In genomic region chr10:103120977-103121735, GRCh38 we compare ENCODE assay signal across 14 cellular contexts.
DNase-seq lines count a peak whose midpoint lies in the region; ATAC-seq, FAIRE-seq and TF ChIP-seq lines count a peak whose summit lies in the region.
"Had no signal": no experiment of that assay in that cellular context is flagged by ENCODE, and none has a peak within 500 bp of the region (broad histone marks: within the 10 kb centered on the region; RNA-seq: fewer than 3 reads in every experiment).

No MANE protein-coding gene starts in this region.

- H3K79me2 ChIP-seq in HepG2 (ENCODE audit: insufficient read depth, low read length) = peaks cover 49% of the 10 kb centered on the region

- FAIRE-seq in HepG2 (lab: Jason Lieb, UNC) = peak; percentile 64
- no peak for FAIRE-seq in GM12892 (lab: Jason Lieb, UNC)
- FAIRE-seq: GM12891 had no signal

- H3K9ac ChIP-seq in HepG2 (ENCODE audit: insufficient read depth, low read depth, low read length) = no peak overlapping the region

- CTCF ChIA-PET in HepG2 (lab: Yijun Ruan, JAX; ENCODE audit: low intra/inter-chr PET ratio, low total read pairs) = no interaction called here

- TF ChIP-seq RAD21 in HepG2 (CRISPR knock-in tag; IDR thresholded peaks at IDR 0.05) = no peak

- TF ChIP-seq CTCF in LNCaP clone FGC (IDR thresholded peaks at IDR 0.05; ENCODE audit: control insufficient read depth, extremely low read depth, insufficient read depth) (no peak), HepG2 (CRISPR knock-in tag; IDR thresholded peaks at IDR 0.05) (no peak), tibial artery (IDR thresholded peaks at IDR 0.05) (no peak)

- H3K4me3 ChIP-seq in LNCaP clone FGC (ENCODE audit: low read depth, low read length) (no peak overlapping the region), HepG2 (replicated peaks in 1 of 3; ENCODE audit: insufficient read depth in 1 of 3, low read depth in 2 of 3, low read length in 3 of 3) (peak overlapping the region in 1 of 3 experiments; percentile 17; a peak in 2 of 6 replicates), tibial artery (no peak overlapping the region)

- in situ Hi-C loops in HepG2 (cut with HindIII; ENCODE audit: extremely low pct_ligation_motif_present, low pct_unique_long_range_greater_than_20kb) = loop anchor here (10.0 kb wide), 1 partner anchor 124 kb away; the partner anchor contains the start of gene RPEL1

- POLR2A ChIA-PET in HepG2 (lab: Yijun Ruan, JAX) = interaction anchor here (3.6 kb wide), 1 partner anchor 71 kb away, joined by 10 read pairs; the partner anchor contains the start of gene NT5C2

- no peaks in the 10 kb centered on the region for H4K20me1 ChIP-seq in HepG2 (ENCODE audit: insufficient read depth, low read length)

- H3K36me3 ChIP-seq in HepG2 (replicated peaks in 1 of 2; ENCODE audit: control insufficient read depth in 1 of 2, insufficient read depth in 2 of 2, low read length in 2 of 2) (peaks cover 0 to 3% of the 10 kb centered on the region in 2 experiments; a peak in 2 of 5 replicates), tibial artery (no peaks in the 10 kb centered on the region)

- peak; percentile 95 for ATAC-seq in HepG2
- ATAC-seq in HG02840 (IDR thresholded peaks at IDR 0.05; ENCODE audit: low FRiP score, unreplicated experiment) = no peak
- ATAC-seq in GM19324 (IDR thresholded peaks at IDR 0.05; ENCODE audit: low FRiP score, unreplicated experiment) = no peak
- ATAC-seq in GM21367 (IDR thresholded peaks at IDR 0.05; ENCODE audit: unreplicated experiment) = no peak

- intact Hi-C loops in HepG2 (cut with micrococcal nuclease; ENCODE audit: unreplicated experiment) (no loop called here), tibial artery (cut with DNase I; ENCODE audit: low total_unique reads) (no loop called here)

- H3K27ac ChIP-seq in epithelial cell of prostate (peak overlapping the region; percentile 4), HepG2 (ENCODE audit: extremely low read length, insufficient read depth, low read length) (peak overlapping the region; percentile 60), tibial artery (peak overlapping the region; percentile 66 to 78)

- peak overlapping the region; percentile 45 for H3K4me2 ChIP-seq in HepG2 (ENCODE audit: low read depth, low read length)

- 0% methylated on average over 2 of the region's 2 CpGs for WGBS in HepG2 (ENCODE audit: low lambda C conversion rate)

- peak in 1 of 2 experiments; percentile 79; a peak in 2 of 4 replicates for TF ChIP-seq EP300 in HepG2 (IDR thresholded peaks at IDR 0.05; ENCODE audit: low read depth in 2 of 2, low read length in 2 of 2)
- TF ChIP-seq EP300 in HepG2 (CRISPR knock-in tag; IDR thresholded peaks at IDR 0.05; ENCODE audit: borderline replicate concordance) = peak; percentile 37; the same call in 1 of the 2 replicates

- H3K9me3 ChIP-seq in HepG2 (ENCODE audit: low read length) (no peaks in the 10 kb centered on the region), tibial artery (no peaks in the 10 kb centered on the region)

- BruUV-seq in HepG2 (replicated peaks; lab: Mats Ljungman, UMichigan) = no TSS peak

- DNase-seq in LNCaP clone FGC (ENCODE audit: low read depth) (peak; percentile 37), epithelial cell of prostate (ENCODE audit: low read depth, low spot score) (no peak), HepG2 (ENCODE audit: low spot score) (peak; percentile 92), tibial artery (no peak), GM12892 (ENCODE audit: insufficient read length) (no peak)
- DNase-seq: central memory CD4-positive, alpha-beta T cell; EL; erythroblast; NCI-H1417; NCI-H226 had no signal

- TF ChIP-seq POLR2A in HepG2 (IDR thresholded peaks at IDR 0.05; ENCODE audit: insufficient read depth in 1 of 2, low read depth in 2 of 2, low read length in 2 of 2) = no peak
- no peak for TF ChIP-seq POLR2A in GM12892 (IDR thresholded peaks at IDR 0.05; ENCODE audit: low read depth, low read length)

- H3K27me3 ChIP-seq in HepG2 (ENCODE audit: control insufficient read depth in 1 of 2, insufficient read depth in 2 of 2, low read length in 2 of 2) (no peaks in the 10 kb centered on the region), tibial artery (no peaks in the 10 kb centered on the region)

- H3K4me1 ChIP-seq in HepG2 (ENCODE audit: insufficient read depth, low read length) = peaks cover 95% of the 10 kb centered on the region
- H3K4me1 ChIP-seq in tibial artery = peaks cover 0 to 98% (median 66%) of the 10 kb centered on the region in 4 donors

- no peak overlapping the region for H2AFZ ChIP-seq in HepG2 (ENCODE audit: low read length)

TF ChIP-seq in HepG2, 621 proteins besides CTCF, POLR2A, EP300 and RAD21 (continues in another document):
- TF ChIP-seq SNAPC2 (CRISPR knock-in tag; IDR thresholded peaks at IDR 0.05) (no peak), ZNF317 (CRISPR knock-in tag; IDR thresholded peaks at IDR 0.05) (peak; percentile 44; the same call in 1 of the 2 replicates), SSRP1 (CRISPR knock-in tag; IDR thresholded peaks at IDR 0.05) (no peak), SIX1 (CRISPR knock-in tag; IDR thresholded peaks at IDR 0.05; ENCODE audit: borderline replicate concordance) (peak; percentile 52; the same call in 1 of the 2 replicates), REPIN1 (CRISPR knock-in tag; IDR thresholded peaks at IDR 0.05; ENCODE audit: borderline replicate concordance, low read depth) (peak; percentile 44; the same call in 1 of the 2 replicates), THRA (CRISPR knock-in tag; IDR thresholded peaks at IDR 0.05; ENCODE audit: borderline replicate concordance) (peak; percentile 70; the same call in 1 of the 2 replicates), PPARG (CRISPR knock-in tag; conservative IDR thresholded peaks at IDR 0.05) (peak; percentile 74), TFE3 (CRISPR knock-in tag; IDR thresholded peaks at IDR 0.05) (0 out of 2 replicates have a peak, but pooled peaks have one; percentile 25), CREM (IDR thresholded peaks at IDR 0.05) (peak; percentile 73), CREM (CRISPR knock-in tag; IDR thresholded peaks at IDR 0.05) (no peak), GFI1 (CRISPR knock-in tag; IDR thresholded peaks at IDR 0.05; ENCODE audit: borderline replicate concordance) (peak; percentile 96), NCOR1 (IDR thresholded peaks at IDR 0.05; ENCODE audit: borderline replicate concordance, low read length) (peak; percentile 96), FOXA1 (IDR thresholded peaks at IDR 0.05) (no peak), FOXA1 (CRISPR knock-in tag; IDR thresholded peaks at IDR 0.05) (peak; percentile 73), DPF2 (CRISPR knock-in tag; IDR thresholded peaks at IDR 0.05; ENCODE audit: borderline replicate concordance, low read depth) (peak; percentile 40; the same call in 1 of the 2 replicates), ATF2 (CRISPR knock-in tag; IDR thresholded peaks at IDR 0.05) (peak; percentile 66; the same call in 1 of the 2 replicates), ZNF770 (CRISPR knock-in tag; IDR thresholded peaks at IDR 0.05) (no peak), FOXO1 (CRISPR knock-in tag; IDR thresholded peaks at IDR 0.05) (peak; percentile 66; the same call in 1 of the 2 replicates)

Comparison
In these comparisons a context has a peak if more than half of its experiments do, and no peak if none do; other contexts are left out.
1. DNase-seq: peak in LNCaP clone FGC (single experiment) and HepG2 (single experiment); none in epithelial cell of prostate (single experiment), tibial artery (0 of 2) and GM12892 (single experiment).
2. H3K27ac ChIP-seq: peak in every context shown above with its lines; median percentile 72 in tibial artery; 60 in HepG2; 4 in epithelial cell of prostate.